17 cellular contexts compared by ENCODE assay signal in genomic region chr10:94108200-94108599, GRCh38.
DNase-seq lines count a peak whose midpoint lies in the region; ATAC-seq and TF ChIP-seq lines count a peak whose summit lies in the region.
"Had no signal": no experiment of that assay in that cellular context is flagged by ENCODE, and none has a peak within 500 bp of the region (broad histone marks: within the 10 kb centered on the region; RNA-seq: fewer than 3 reads in every experiment).

No MANE protein-coding gene starts in this region.

- DNase-seq in activated CD4-positive, alpha-beta T cell treated with anti-CD3 and anti-CD28 coated beads for 48 hours: peak; percentile 18
- DNase-seq in activated CD4-positive, alpha-beta T cell treated with anti-CD3 and anti-CD28 coated beads, Interleukin-2, amount 50 U/mL, for 4 hours: no peak
- DNase-seq in M059J (ENCODE audit: low read depth) (peak; percentile 89), endodermal cell (peak; percentile 28), skeletal muscle cell (ENCODE audit: low read depth) (peak; percentile 62), germinal center (ENCODE audit: low spot score) (no peak), caudate nucleus (lab: John Stamatoyannopoulos, UW) (no peak)
- no peak for DNase-seq in effector memory CD8-positive, alpha-beta T cell
- DNase-seq: activated gamma-delta T cell treated with Interleukin-2 at 50 U/mL for 16 hours, cortex of kidney, GF-D8, head of caudate nucleus, NCI-H446, nucleus accumbens, Right ventricle myocardium superior, uterus had no signal

- no peaks in the 10 kb centered on the region for H3K36me3 ChIP-seq in endodermal cell (ENCODE audit: control insufficient read depth, insufficient read depth, low read length)
- H3K36me3 ChIP-seq: uterus had no signal

- H3K4me1 ChIP-seq in endodermal cell (ENCODE audit: control insufficient read depth, insufficient read depth, low read length): peaks cover 23% of the 10 kb centered on the region
- H3K4me1 ChIP-seq: uterus had no signal

- peak overlapping the region; percentile 26 for H3K27ac Mint-ChIP-seq in endodermal cell
- no peak overlapping the region for H3K27ac Mint-ChIP-seq in effector memory CD8-positive, alpha-beta T cell
- H3K27ac Mint-ChIP-seq: B cell had no signal

- peaks cover 59% of the 10 kb centered on the region for H3K4me1 Mint-ChIP-seq in endodermal cell
- H3K4me1 Mint-ChIP-seq in effector memory CD8-positive, alpha-beta T cell (ENCODE audit: low read depth in 2 of 2): no peaks in the 10 kb centered on the region
- H3K4me1 Mint-ChIP-seq: B cell had no signal

- no peaks in the 10 kb centered on the region for H3K9me3 Mint-ChIP-seq in endodermal cell
- H3K9me3 Mint-ChIP-seq in effector memory CD8-positive, alpha-beta T cell: no peaks in the 10 kb centered on the region

- 60 to 84% methylated on average over 1 of the region's 2 CpGs for WGBS in endodermal cell (ENCODE audit: insufficient coverage in 1 of 2, insufficient read length in 1 of 2), 2 experiments

- TF ChIP-seq CTCF in endodermal cell (conservative IDR thresholded peaks at IDR 0.05): no peak

- H3K9ac ChIP-seq in endodermal cell (ENCODE audit: extremely low read depth, low read length, poor library complexity, severe bottlenecking): no peak overlapping the region

- H3K27ac ChIP-seq in endodermal cell (ENCODE audit: low read depth, low read length) (no peak overlapping the region), caudate nucleus (ENCODE audit: low read depth, low read length) (no peak overlapping the region)
- H3K27ac ChIP-seq: uterus had no signal

- no peaks in the 10 kb centered on the region for H3K27me3 ChIP-seq in endodermal cell (ENCODE audit: control insufficient read depth, insufficient read depth, low read length, poor library complexity, severe bottlenecking)
- H3K27me3 ChIP-seq: uterus had no signal

- no peaks in the 10 kb centered on the region for H3K27me3 Mint-ChIP-seq in endodermal cell (ENCODE audit: insufficient read depth)
- H3K27me3 Mint-ChIP-seq in effector memory CD8-positive, alpha-beta T cell: peaks cover 0 to 18% of the 10 kb centered on the region in 2 donors

- H3K9me3 ChIP-seq in endodermal cell (ENCODE audit: control insufficient read depth, low read length): no peaks in the 10 kb centered on the region
- H3K9me3 ChIP-seq: uterus had no signal

- H3K4me3 ChIP-seq in endodermal cell (ENCODE audit: low read length) (no peak overlapping the region), skeletal muscle cell (ENCODE audit: low read depth, low read length) (no peak overlapping the region)
- H3K4me3 ChIP-seq: uterus had no signal

- H3K4me3 Mint-ChIP-seq in endodermal cell: no peak overlapping the region
- H3K4me3 Mint-ChIP-seq in effector memory CD8-positive, alpha-beta T cell: no peak overlapping the region
- H3K4me3 Mint-ChIP-seq: B cell had no signal

- H3K36me3 Mint-ChIP-seq in endodermal cell (ENCODE audit: low read depth): no peaks in the 10 kb centered on the region
- H3K36me3 Mint-ChIP-seq in effector memory CD8-positive, alpha-beta T cell (ENCODE audit: insufficient read depth): no peaks in the 10 kb centered on the region

- ATAC-seq in effector memory CD8-positive, alpha-beta T cell (replicated peaks): no peak

Comparison
In these comparisons a context has a peak if more than half of its experiments do, and no peak if none do; other contexts are left out.
1. DNase-seq: peak in activated CD4-positive, alpha-beta T cell treated with anti-CD3 and anti-CD28 coated beads for 48 hours (single experiment), M059J (single experiment), endodermal cell (single experiment) and skeletal muscle cell (single experiment); none in activated CD4-positive, alpha-beta T cell treated with anti-CD3 and anti-CD28 coated beads, Interleukin-2, amount 50 U/mL, for 4 hours (0 of 2), germinal center (single experiment), effector memory CD8-positive, alpha-beta T cell (0 of 3) and caudate nucleus (0 of 61).